ENCODE assay signal across 1 cellular context in genomic region chr5:6728011-6728794, GRCh38.
TF ChIP-seq lines count a peak whose summit lies in the region.

No MANE protein-coding gene starts in this region.

TF ChIP-seq in GM12878, 131 proteins besides CTCF, POLR2A, EP300 and RAD21 (continued from another document and continues in another):
- TF ChIP-seq TAF1 (IDR thresholded peaks at IDR 0.05; ENCODE audit: borderline replicate concordance, low read depth, low read length) (no peak), SMAD1 (IDR thresholded peaks at IDR 0.05; ENCODE audit: low read depth, partially characterized antibody) (no peak), DPF2 (IDR thresholded peaks at IDR 0.05) (peak; percentile 95), CHD2 (IDR thresholded peaks at IDR 0.05; ENCODE audit: borderline replicate concordance, low read depth, low read length) (no peak; the same call in 1 of the 2 replicates), HCFC1 (IDR thresholded peaks at IDR 0.05; ENCODE audit: low read length) (no peak), ESRRA (IDR thresholded peaks at IDR 0.05; ENCODE audit: low read length) (no peak), CREB1 (IDR thresholded peaks at IDR 0.05; ENCODE audit: low read depth) (peak; percentile 73; the same call in 1 of the 2 replicates), SREBF1 (IDR thresholded peaks at IDR 0.05; ENCODE audit: low read length) (no peak), IRF3 (IDR thresholded peaks at IDR 0.05) (no peak), ZNF24 (IDR thresholded peaks at IDR 0.05) (peak; percentile 37; the same call in 1 of the 2 replicates), NR2C1 (IDR thresholded peaks at IDR 0.05) (no peak), ZSCAN29 (IDR thresholded peaks at IDR 0.05) (no peak), JUNB (IDR thresholded peaks at IDR 0.05) (peak; percentile 36; the same call in 1 of the 2 replicates), IKZF1 (conservative IDR thresholded peaks at IDR 0.05) (peak; percentile 54; the same call in 1 of the 2 replicates), MYB (IDR thresholded peaks at IDR 0.05; ENCODE audit: borderline replicate concordance, low read depth, low read length) (no peak), ZNF622 (IDR thresholded peaks at IDR 0.05) (no peak), ZNF592 (IDR thresholded peaks at IDR 0.05) (no peak), ZZZ3 (IDR thresholded peaks at IDR 0.05; ENCODE audit: control insufficient read depth, insufficient read length, low read depth) (no peak), PBX3 (IDR thresholded peaks at IDR 0.05; ENCODE audit: insufficient replicate concordance, low read depth, low read length) (peak; percentile 77), EGR1 (IDR thresholded peaks at IDR 0.05; ENCODE audit: borderline replicate concordance in 1 of 2, low read depth in 2 of 2, low read length in 2 of 2) (no peak), CHD1 (IDR thresholded peaks at IDR 0.05; ENCODE audit: low read depth, low read length) (no peak), HDAC6 (IDR thresholded peaks at IDR 0.05; ENCODE audit: unreplicated experiment) (no peak), USF1 (IDR thresholded peaks at IDR 0.05; ENCODE audit: borderline replicate concordance, extremely low read length, insufficient read depth, low read depth, low read length) (no peak), E2F8 (IDR thresholded peaks at IDR 0.05; ENCODE audit: low read depth, partially characterized antibody) (peak; percentile 46), TCF12 (IDR thresholded peaks at IDR 0.05; ENCODE audit: low read depth, low read length) (peak; percentile 99), YBX1 (IDR thresholded peaks at IDR 0.05) (no peak), SREBF2 (IDR thresholded peaks at IDR 0.05; ENCODE audit: low read length) (no peak), ZNF687 (IDR thresholded peaks at IDR 0.05) (no peak), ATF2 (IDR thresholded peaks at IDR 0.05; ENCODE audit: low read length) (peak; percentile 54), NFIC (IDR thresholded peaks at IDR 0.05; ENCODE audit: low read depth, low read length) (peak; percentile 48; the same call in 1 of the 2 replicates), SPI1 (IDR thresholded peaks at IDR 0.05; ENCODE audit: borderline replicate concordance, insufficient read depth, low read depth, low read length) (no peak), NFYA (IDR thresholded peaks at IDR 0.05; ENCODE audit: borderline replicate concordance, low read depth, low read length) (no peak), IRF5 (IDR thresholded peaks at IDR 0.05; ENCODE audit: borderline replicate concordance) (no peak), ATF7 (IDR thresholded peaks at IDR 0.05; ENCODE audit: low read depth) (peak; percentile 86), PAX5 (IDR thresholded peaks at IDR 0.05; ENCODE audit: borderline replicate concordance, low read depth, low read length) (peak; percentile 98), BCL3 (IDR thresholded peaks at IDR 0.05; ENCODE audit: borderline replicate concordance, insufficient read depth, low read depth, low read length, poor library complexity, severe bottlenecking) (peak; percentile 45), HDAC2 (IDR thresholded peaks at IDR 0.05) (no peak), STAT1 (conservative IDR thresholded peaks at IDR 0.05) (no peak), NRF1 (conservative IDR thresholded peaks at IDR 0.05; ENCODE audit: low read depth, low read length) (no peak), IRF4 (IDR thresholded peaks at IDR 0.05; ENCODE audit: low read depth, low read length) (0 out of 2 replicates have a peak, but pooled peaks have one; percentile 35), SIN3A (IDR thresholded peaks at IDR 0.05; ENCODE audit: low read depth, low read length) (no peak), GABPA (IDR thresholded peaks at IDR 0.05; ENCODE audit: low read depth) (no peak), MLLT1 (IDR thresholded peaks at IDR 0.05) (peak; percentile 62; the same call in 1 of the 2 replicates)
